Comparison of ENCODE assay signal across 8 cellular contexts in the genomic region with DNA sequence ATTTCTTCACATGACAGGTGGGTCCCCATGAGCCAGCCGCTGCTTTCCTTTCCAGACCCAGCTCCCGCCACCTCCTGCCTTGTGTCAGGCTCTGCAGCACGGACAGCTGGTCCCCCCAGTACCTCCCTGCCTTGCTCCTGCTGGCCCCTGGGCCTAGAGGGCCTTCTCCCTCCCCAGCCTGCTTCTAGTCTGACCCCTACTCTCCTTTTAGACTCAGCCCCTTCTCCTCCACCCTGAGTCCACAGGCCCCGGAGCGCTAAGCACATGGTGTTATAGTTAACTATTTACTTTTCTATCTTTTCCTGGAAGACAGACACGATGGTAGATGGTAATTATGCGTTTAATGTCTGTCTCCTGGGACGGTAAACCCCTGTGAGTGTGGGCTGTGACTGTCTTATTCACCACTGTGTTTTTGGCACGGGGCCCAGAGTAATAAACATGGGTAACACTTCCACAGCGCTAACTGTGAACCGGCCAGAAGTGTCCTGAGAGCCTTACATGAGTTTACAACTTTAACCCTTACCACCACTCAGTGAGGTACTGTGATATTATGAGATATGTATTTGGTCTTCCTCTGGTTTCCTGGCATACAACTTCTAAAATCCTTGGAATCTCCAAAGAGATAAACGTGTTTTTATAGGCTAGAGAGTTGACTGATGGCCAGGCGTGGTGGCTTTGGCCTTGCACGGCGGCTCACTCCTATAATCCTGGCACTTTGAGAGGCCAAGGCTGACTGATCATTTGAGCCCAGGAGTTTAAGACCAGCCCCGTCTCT. TPM values are rescaled to one million over a fixed set of nuclear protein-coding genes. Genes with fewer than 3 reads are reported as not detected.
A peak's percentile ranks its signal among the peaks of the same experiment; 100 is the strongest.
DNase-seq lines count a peak whose midpoint lies in the region; ATAC-seq, FAIRE-seq and TF ChIP-seq lines count a peak whose summit lies in the region.

No MANE protein-coding gene starts in this region.

- TF ChIP-seq CTCF in fibroblast of the aortic adventitia (IDR thresholded peaks at IDR 0.05; ENCODE audit: insufficient read depth, low read length) (no peak), gastrocnemius medialis (IDR thresholded peaks at IDR 0.05 in 4 of 5, conservative IDR thresholded peaks at IDR 0.05 in 1 of 5) (no peak)

- peaks cover 45 to 51% of the 10 kb centered on the region in 2 donors for H3K4me1 ChIP-seq in gastrocnemius medialis
- H3K4me1 ChIP-seq in effector memory CD4-positive, alpha-beta T cell (ENCODE audit: control insufficient read depth, insufficient read depth, low read length, poor library complexity, severe bottlenecking), result no peaks in the 10 kb centered on the region

- in situ Hi-C loops in gastrocnemius medialis (cut with MboI; ENCODE audit: low sequenced_read_pairs in 4 of 4), result loop anchor here in 2 of 4 donors (25.0 kb wide), 1 partner anchor 768 kb away; a partner anchor contains a TSS

- peaks cover 0 to 4% of the 10 kb centered on the region in 2 donors for H3K36me3 ChIP-seq in gastrocnemius medialis
- peaks cover 28% of the 10 kb centered on the region for H3K36me3 ChIP-seq in effector memory CD4-positive, alpha-beta T cell (ENCODE audit: control insufficient read depth, insufficient read depth, low read length)

- H3K9me3 ChIP-seq in gastrocnemius medialis, result no peaks in the 10 kb centered on the region
- no peaks in the 10 kb centered on the region for H3K9me3 ChIP-seq in effector memory CD4-positive, alpha-beta T cell (ENCODE audit: control insufficient read depth, low read length)

- DNase-seq in COLO829 (ENCODE audit: low spot score) (peak; percentile 42), RCC 7860 (ENCODE audit: low spot score) (peak; percentile 71), fibroblast of the aortic adventitia (ENCODE audit: low read depth) (peak; percentile 55), gastrocnemius medialis (peak; percentile 30 to 62)
- no peak for DNase-seq in effector memory CD4-positive, alpha-beta T cell

- H3K27ac ChIP-seq in gastrocnemius medialis, result peak overlapping the region; percentile 76 to 94 (median 80)
- no peak overlapping the region for H3K27ac ChIP-seq in effector memory CD4-positive, alpha-beta T cell (ENCODE audit: insufficient read depth, low read length, poor library complexity, severe bottlenecking)

- TF ChIP-seq RAD21 in Ishikawa (IDR thresholded peaks at IDR 0.05; ENCODE audit: low read depth), result no peak

- no peak for TF ChIP-seq POLR2A in gastrocnemius medialis (IDR thresholded peaks at IDR 0.05)

- H3K27me3 ChIP-seq in gastrocnemius medialis, result no peaks in the 10 kb centered on the region
- H3K27me3 ChIP-seq in effector memory CD4-positive, alpha-beta T cell (replicated peaks; ENCODE audit: control insufficient read depth, insufficient read depth, low read length, poor library complexity, severe bottlenecking), result no peaks in the 10 kb centered on the region

- intact Hi-C loops in gastrocnemius medialis (cut with DNase I; ENCODE audit: low total_unique reads), result loop anchor here (10.0 kb wide), 1 partner anchor 770 kb away; no protein-coding TSS in a partner anchor

- peak; percentile 11 to 17 for ATAC-seq in gastrocnemius medialis
- ATAC-seq in HG03108 (IDR thresholded peaks at IDR 0.05; ENCODE audit: unreplicated experiment), result no peak
- no peak for ATAC-seq in HG03378 (IDR thresholded peaks at IDR 0.05; ENCODE audit: unreplicated experiment)

- FAIRE-seq in RCC 7860 (lab: Jason Lieb, UNC), result peak; percentile 80

- H3K4me3 ChIP-seq in fibroblast of the aortic adventitia (ENCODE audit: low read depth, low read length), result no peak overlapping the region
- H3K4me3 ChIP-seq in gastrocnemius medialis, result no peak overlapping the region
- no peak overlapping the region for H3K4me3 ChIP-seq in effector memory CD4-positive, alpha-beta T cell (ENCODE audit: insufficient read depth, low read depth, low read length, poor library complexity, severe bottlenecking)

- TF ChIP-seq EP300 in Ishikawa (IDR thresholded peaks at IDR 0.05; ENCODE audit: borderline replicate concordance), result no peak

TF ChIP-seq in Ishikawa, 13 proteins besides CTCF, POLR2A, EP300 and RAD21:
- TF ChIP-seq NFIC (IDR thresholded peaks at IDR 0.05), result peak; percentile 66
- TF ChIP-seq CEBPB (IDR thresholded peaks at IDR 0.05), result no peak
TF ChIP-seq in Ishikawa: peak in this region for 1.

RNA-seq across cellular contexts. Expression of a gene that starts 41.2 kb away (rescaled TPM):
- 32.0 and 42.6 TPM in 2 replicates for total RNA-seq in fibroblast of the aortic adventitia (ENCODE audit: low replicate concordance)
- total RNA-seq in gastrocnemius medialis, result 10 to 100 TPM; 29.3 to 93.7 (median 67.8) TPM

Comparison
In these comparisons a context has a peak if more than half of its experiments do, and no peak if none do; other contexts are left out.
1. DNase-seq: peak in COLO829 (single experiment), RCC 7860 (single experiment), fibroblast of the aortic adventitia (single experiment) and gastrocnemius medialis (2 of 2); none in effector memory CD4-positive, alpha-beta T cell (0 of 3).
2. ATAC-seq: peak in gastrocnemius medialis (2 of 2); none in HG03108 (single experiment) and HG03378 (single experiment).